Comparison of ENCODE assay signal across 18 cellular contexts in genomic region chr2:152874955-152875354, GRCh38.
DNase-seq lines count a peak whose midpoint lies in the region; ATAC-seq, FAIRE-seq and TF ChIP-seq lines count a peak whose summit lies in the region.
"Had no signal": no experiment of that assay in that cellular context is flagged by ENCODE, and none has a peak within 500 bp of the region (broad histone marks: within the 10 kb centered on the region; RNA-seq: fewer than 3 reads in every experiment).

No MANE protein-coding gene starts in this region.

- no peak; the same call in 1 of the 2 replicates for ATAC-seq in IMR-90 (ENCODE audit: low read depth)
- no peak for ATAC-seq in right lobe of liver

- no peak overlapping the region; the same call in 1 of the 2 replicates for H4K91ac ChIP-seq in IMR-90 (ENCODE audit: insufficient read depth, low read depth, low read length)

- no peaks in the 10 kb centered on the region for H3K9me3 ChIP-seq in IMR-90 (ENCODE audit: control insufficient read depth, insufficient read depth, low read length)
- H3K9me3 ChIP-seq in mammary epithelial cell (replicated peaks; ENCODE audit: insufficient read depth, low read length) = no peaks in the 10 kb centered on the region
- no peaks in the 10 kb centered on the region for H3K9me3 ChIP-seq in right atrium auricular region
- no peaks in the 10 kb centered on the region for H3K9me3 ChIP-seq in right lobe of liver
- H3K9me3 ChIP-seq: BLaER1, HAP-1, Peyer's patch had no signal

- H3K9me3 Mint-ChIP-seq in nephron progenitor cell = no peaks in the 10 kb centered on the region
- H3K9me3 Mint-ChIP-seq: CD8-positive, alpha-beta memory T cell had no signal

- no peak overlapping the region for H2AK9ac ChIP-seq in IMR-90 (replicated peaks; ENCODE audit: low read depth, low read length, poor library complexity)

- no peak overlapping the region for H2BK5ac ChIP-seq in IMR-90 (ENCODE audit: low read depth, low read length, poor library complexity, severe bottlenecking)

- no peaks in the 10 kb centered on the region for H4K20me1 ChIP-seq in IMR-90 (ENCODE audit: insufficient read depth, low read length)
- H4K20me1 ChIP-seq in mammary epithelial cell (ENCODE audit: insufficient read depth, low read length) = no peaks in the 10 kb centered on the region
- H4K20me1 ChIP-seq: BLaER1 had no signal

- H3K9me1 ChIP-seq in IMR-90 (ENCODE audit: insufficient read depth, low read length) = no peaks in the 10 kb centered on the region

- dilution Hi-C loops in IMR-90 (cut with HindIII; ENCODE audit: low sequenced_read_pairs, unreplicated experiment) = no loop called here
- dilution Hi-C loops in mammary epithelial cell (cut with HindIII; ENCODE audit: low sequenced_read_pairs) = no loop called here

- POLR2A ChIA-PET in BJ (lab: Charles Lee) = no interaction called here
- POLR2A ChIA-PET in IMR-90 (lab: Charles Lee; ENCODE audit: unreplicated experiment) = no interaction called here

- H4K5ac ChIP-seq in IMR-90 (ENCODE audit: low read depth, low read length) = peak overlapping the region; percentile 52

- no peak overlapping the region for H3K4ac ChIP-seq in IMR-90 (ENCODE audit: low read depth, low read length)

- no peak overlapping the region for H3K27ac ChIP-seq in IMR-90 (ENCODE audit: insufficient read depth, low read length)
- H3K27ac ChIP-seq in mammary epithelial cell (ENCODE audit: insufficient read depth, low read depth, low read length) = no peak overlapping the region
- H3K27ac ChIP-seq in right atrium auricular region = no peak overlapping the region
- H3K27ac ChIP-seq in right lobe of liver = no peak overlapping the region
- H3K27ac ChIP-seq: BLaER1, HL-60, Peyer's patch had no signal

- no peak overlapping the region for H2BK20ac ChIP-seq in IMR-90 (ENCODE audit: low read depth, low read length)

- in situ Hi-C loops in IMR-90 (cut with MboI; ENCODE audit: low sequenced_read_pairs) = no loop called here
- in situ Hi-C loops in mammary epithelial cell (cut with MboI; ENCODE audit: low sequenced_read_pairs in 2 of 2) = no loop called here

- H3K36me3 ChIP-seq in BJ (ENCODE audit: control insufficient read depth, insufficient read depth, low read length) (no peaks in the 10 kb centered on the region), IMR-90 (ENCODE audit: control insufficient read depth, insufficient read depth, low read length) (no peaks in the 10 kb centered on the region), mammary epithelial cell (ENCODE audit: insufficient read depth, low read length) (no peaks in the 10 kb centered on the region), right atrium auricular region (no peaks in the 10 kb centered on the region), right lobe of liver (no peaks in the 10 kb centered on the region)
- H3K36me3 ChIP-seq: BLaER1, HAP-1, Peyer's patch had no signal

- H3K4me2 ChIP-seq in IMR-90 (ENCODE audit: low read depth, low read length) = no peak overlapping the region
- H3K4me2 ChIP-seq in mammary epithelial cell (ENCODE audit: insufficient read depth, low read depth, low read length) = peak overlapping the region; percentile 15
- H3K4me2 ChIP-seq: BLaER1 had no signal

- DNase-seq in BJ (ENCODE audit: low read depth) = peak; percentile 12
- DNase-seq in IMR-90 = no peak
- peak; percentile 13 for DNase-seq in mammary epithelial cell
- DNase-seq in nephron progenitor cell = no peak
- DNase-seq in right atrium auricular region (ENCODE audit: low spot score) = no peak
- no peak for DNase-seq in HTR-8/SVneo (ENCODE audit: insufficient read length, low spot score)
- no peak for DNase-seq in right lobe of liver
- no peak for DNase-seq in dedifferentiated amniotic fluid mesenchymal stem cell (ENCODE audit: extremely low spot score)
- DNase-seq: CD8-positive, alpha-beta memory T cell; NCI-H1417; NCI-H2029; NCI-H2171 treated with DMSO at 0.1 percent for 48 hours; NCI-H510A treated with DMSO at 0.1 percent for 48 hours; Peyer's patch; SHP77 treated with DMSO at 0.1 percent for 48 hours had no signal

- H3K27ac Mint-ChIP-seq in nephron progenitor cell = peak overlapping the region; percentile 30
- H3K27ac Mint-ChIP-seq: CD8-positive, alpha-beta memory T cell had no signal

- H3K14ac ChIP-seq in IMR-90 (replicated peaks; ENCODE audit: low read depth, low read length) = no peak overlapping the region

- no peak overlapping the region for H3K9ac ChIP-seq in IMR-90 (ENCODE audit: low read depth, low read length)
- no peak overlapping the region for H3K9ac ChIP-seq in mammary epithelial cell (ENCODE audit: insufficient read depth, low read length)
- H3K9ac ChIP-seq: BLaER1 had no signal

- H2AFZ ChIP-seq in IMR-90 (replicated peaks; ENCODE audit: low read length, poor library complexity) (no peak overlapping the region), mammary epithelial cell (ENCODE audit: low read depth, low read length) (no peak overlapping the region)

- no peaks in the 10 kb centered on the region for H3K36me3 Mint-ChIP-seq in nephron progenitor cell (ENCODE audit: low read depth)
- H3K36me3 Mint-ChIP-seq: CD8-positive, alpha-beta memory T cell had no signal

- FAIRE-seq in HTR-8/SVneo (lab: Jason Lieb, UNC) = no peak

- H3K23ac ChIP-seq in IMR-90 (ENCODE audit: low read depth, low read length) = no peak overlapping the region

- peaks cover 16% of the 10 kb centered on the region for H3K4me1 Mint-ChIP-seq in nephron progenitor cell
- H3K4me1 Mint-ChIP-seq: CD8-positive, alpha-beta memory T cell had no signal

- no peak overlapping the region for H3K4me3 Mint-ChIP-seq in nephron progenitor cell
- H3K4me3 Mint-ChIP-seq: CD8-positive, alpha-beta memory T cell had no signal

- H4K8ac ChIP-seq in IMR-90 (ENCODE audit: low read depth in 2 of 2, low read length in 2 of 2) = no peak overlapping the region

- no peaks in the 10 kb centered on the region for H3K27me3 ChIP-seq in BJ (ENCODE audit: control insufficient read depth, insufficient read depth, low read length)
- no peaks in the 10 kb centered on the region for H3K27me3 ChIP-seq in IMR-90 (ENCODE audit: control insufficient read depth, insufficient read depth, low read length)
- H3K27me3 ChIP-seq in mammary epithelial cell (ENCODE audit: insufficient read depth, low read length) = no peaks in the 10 kb centered on the region
- no peaks in the 10 kb centered on the region for H3K27me3 ChIP-seq in right atrium auricular region
- H3K27me3 ChIP-seq in right lobe of liver = no peaks in the 10 kb centered on the region
- H3K27me3 ChIP-seq: BLaER1, Peyer's patch had no signal

- no peaks in the 10 kb centered on the region for H3K27me3 Mint-ChIP-seq in nephron progenitor cell (ENCODE audit: low read depth, poor library complexity)

- no peak overlapping the region for H3K56ac ChIP-seq in IMR-90 (ENCODE audit: extremely low read depth, insufficient read depth, low read length)

- H3K4me3 ChIP-seq in BJ (ENCODE audit: low read depth, low read length) (no peak overlapping the region), IMR-90 (ENCODE audit: insufficient read depth, low read depth, low read length) (no peak overlapping the region), mammary epithelial cell (replicated peaks in 1 of 3; ENCODE audit: insufficient read depth in 1 of 3, low read depth in 2 of 3, low read length in 3 of 3) (no peak overlapping the region), right atrium auricular region (no peak overlapping the region), right lobe of liver (no peak overlapping the region)
- H3K4me3 ChIP-seq: BLaER1, HAP-1, Peyer's patch had no signal

- no peak for TF ChIP-seq POLR2A in IMR-90 (IDR thresholded peaks at IDR 0.05; ENCODE audit: low read depth, low read length)
- TF ChIP-seq POLR2A in right lobe of liver (IDR thresholded peaks at IDR 0.05) = no peak

- H2BK15ac ChIP-seq in IMR-90 (ENCODE audit: low read depth, low read length) = no peak overlapping the region

- TF ChIP-seq CTCF in BJ (IDR thresholded peaks at IDR 0.05; ENCODE audit: insufficient read depth, low read depth, low read length) (no peak), IMR-90 (conservative IDR thresholded peaks at IDR 0.05; ENCODE audit: low read depth, low read length) (no peak), mammary epithelial cell (conservative IDR thresholded peaks at IDR 0.05 in 1 of 2, IDR thresholded peaks at IDR 0.05 in 1 of 2; ENCODE audit: extremely low read depth in 1 of 2, insufficient read depth in 1 of 2, low read depth in 1 of 2, low read length in 2 of 2) (no peak), nephron progenitor cell (IDR thresholded peaks at IDR 0.05) (no peak), right atrium auricular region (IDR thresholded peaks at IDR 0.05) (no peak), right lobe of liver (IDR thresholded peaks at IDR 0.05) (no peak)

- CTCF ChIA-PET in BJ (lab: Yijun Ruan, JAX) = interaction anchor here (2.2 kb wide), 1 partner anchor 14 kb away, joined by 14 read pairs; no protein-coding TSS in a partner anchor
- CTCF ChIA-PET in IMR-90 (lab: Yijun Ruan, JAX) = no interaction called here
- CTCF ChIA-PET in mammary epithelial cell (lab: Charles Lee; ENCODE audit: low non-redundant PET) = no interaction called here

- no peaks in the 10 kb centered on the region for H3K79me1 ChIP-seq in IMR-90 (ENCODE audit: low read depth in 1 of 2, low read length in 2 of 2)

- BruUV-seq in IMR-90 (replicated peaks; lab: Mats Ljungman, UMichigan) (no TSS peak), mammary epithelial cell (replicated peaks; lab: Mats Ljungman, UMichigan) (no TSS peak)

- WGBS in IMR-90 (ENCODE audit: extremely low coverage in 2 of 2, insufficient read length in 1 of 2), 2 experiments = 60% methylated on average over 2 of the region's 3 CpGs; no CpG with 5 or more reads in 1 of the 2 experiments
- WGBS in mammary epithelial cell (ENCODE audit: low coverage, missing lambda C conversion rate) = 45% methylated on average over 3 of the region's 3 CpGs
- WGBS in right lobe of liver (ENCODE audit: insufficient coverage, low coverage, low lambda C conversion rate, missing lambda C conversion rate) = 51% methylated on average over 3 of the region's 3 CpGs

- no peak overlapping the region for H2AK5ac ChIP-seq in IMR-90 (ENCODE audit: low read depth, low read length)

- no peaks in the 10 kb centered on the region for H3K79me2 ChIP-seq in mammary epithelial cell (ENCODE audit: insufficient read depth, low read length)

- no peak overlapping the region for H2BK120ac ChIP-seq in IMR-90 (ENCODE audit: low read depth, low read length)

- H3K4me1 ChIP-seq in IMR-90 (ENCODE audit: control insufficient read depth, insufficient read depth, low read length) (peaks cover 2% of the 10 kb centered on the region; the same call in 1 of the 2 replicates), mammary epithelial cell (ENCODE audit: insufficient read depth, low read length) (peaks cover 17% of the 10 kb centered on the region), right atrium auricular region (no peaks in the 10 kb centered on the region), right lobe of liver (no peaks in the 10 kb centered on the region)
- H3K4me1 ChIP-seq: BLaER1, HAP-1, Peyer's patch had no signal

- peak overlapping the region; percentile 80; the same call in 1 of the 2 replicates for H3K18ac ChIP-seq in IMR-90 (ENCODE audit: low read depth, low read length)

- intact Hi-C loops in IMR-90 (cut with micrococcal nuclease) = no loop called here
- intact Hi-C loops in mammary epithelial cell (cut with micrococcal nuclease) = no loop called here
- intact Hi-C loops in right lobe of liver (cut with DNase I) = no loop called here

- no peak for TF ChIP-seq RAD21 in IMR-90 (IDR thresholded peaks at IDR 0.05; ENCODE audit: low read length)

TF ChIP-seq in IMR-90, 13 proteins besides CTCF, POLR2A, EP300 and RAD21 (continues in another document):
- no peak for TF ChIP-seq MAFK (IDR thresholded peaks at IDR 0.05; ENCODE audit: low read depth, low read length)

Comparison
In these comparisons a context has a peak if more than half of its experiments do, and no peak if none do; other contexts are left out.
1. DNase-seq: peak in BJ (single experiment) and mammary epithelial cell (single experiment); none in IMR-90 (single experiment), nephron progenitor cell (single experiment), right atrium auricular region (single experiment), HTR-8/SVneo (single experiment), right lobe of liver (0 of 3) and dedifferentiated amniotic fluid mesenchymal stem cell (single experiment).